Comparison of ENCODE assay signal across 1 cellular context in the genomic region with DNA sequence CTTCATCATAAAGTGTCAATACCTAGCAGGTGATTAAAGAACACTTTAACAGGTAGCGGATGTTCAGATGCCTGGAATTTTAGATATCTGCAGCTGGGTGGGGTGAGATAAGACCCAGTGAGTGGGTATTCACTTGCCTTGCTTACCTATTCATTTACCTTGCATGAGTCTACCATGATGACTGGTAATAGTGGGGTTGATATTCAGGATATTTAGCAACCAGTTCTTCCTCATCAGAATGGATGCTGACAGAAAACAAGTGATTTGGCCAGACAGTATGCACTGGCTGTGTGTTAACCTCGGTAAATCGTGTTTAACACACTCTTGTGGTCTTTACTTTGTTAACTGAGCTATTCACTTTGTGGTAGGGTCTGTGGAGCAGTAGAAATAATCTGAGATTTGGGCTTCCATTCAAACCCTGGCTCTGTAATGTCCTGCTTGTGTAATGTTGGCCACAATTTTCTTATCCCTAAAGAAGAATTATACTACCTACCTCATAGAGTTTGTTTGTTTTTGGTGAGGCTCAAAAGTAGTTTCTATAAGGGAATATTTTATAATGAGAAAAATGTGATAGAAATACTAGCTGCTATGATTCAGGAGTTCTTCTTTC.
TF ChIP-seq lines count a peak whose summit lies in the region.

No MANE protein-coding gene starts in this region.

TF ChIP-seq in IMR-90, 13 proteins besides CTCF, POLR2A, EP300 and RAD21 (continued from another document):
- TF ChIP-seq MAFK (IDR thresholded peaks at IDR 0.05; ENCODE audit: low read depth, low read length) (no peak), SMC3 (IDR thresholded peaks at IDR 0.05; ENCODE audit: low read depth, low read length) (no peak), FOS (IDR thresholded peaks at IDR 0.05; ENCODE audit: low read depth, low read length) (no peak), CEBPB (IDR thresholded peaks at IDR 0.05; ENCODE audit: low read depth, low read length) (no peak), BHLHE40 (IDR thresholded peaks at IDR 0.05; ENCODE audit: low read depth, low read length) (no peak)
- TF ChIP-seq, protein P1, sequence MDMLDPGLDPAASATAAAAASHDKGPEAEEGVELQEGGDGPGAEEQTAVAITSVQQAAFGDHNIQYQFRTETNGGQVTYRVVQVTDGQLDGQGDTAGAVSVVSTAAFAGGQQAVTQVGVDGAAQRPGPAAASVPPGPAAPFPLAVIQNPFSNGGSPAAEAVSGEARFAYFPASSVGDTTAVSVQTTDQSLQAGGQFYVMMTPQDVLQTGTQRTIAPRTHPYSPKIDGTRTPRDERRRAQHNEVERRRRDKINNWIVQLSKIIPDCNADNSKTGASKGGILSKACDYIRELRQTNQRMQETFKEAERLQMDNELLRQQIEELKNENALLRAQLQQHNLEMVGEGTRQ (IDR thresholded peaks at IDR 0.05; ENCODE audit: low read depth, low read length), result no peak
